In the genomic region with DNA sequence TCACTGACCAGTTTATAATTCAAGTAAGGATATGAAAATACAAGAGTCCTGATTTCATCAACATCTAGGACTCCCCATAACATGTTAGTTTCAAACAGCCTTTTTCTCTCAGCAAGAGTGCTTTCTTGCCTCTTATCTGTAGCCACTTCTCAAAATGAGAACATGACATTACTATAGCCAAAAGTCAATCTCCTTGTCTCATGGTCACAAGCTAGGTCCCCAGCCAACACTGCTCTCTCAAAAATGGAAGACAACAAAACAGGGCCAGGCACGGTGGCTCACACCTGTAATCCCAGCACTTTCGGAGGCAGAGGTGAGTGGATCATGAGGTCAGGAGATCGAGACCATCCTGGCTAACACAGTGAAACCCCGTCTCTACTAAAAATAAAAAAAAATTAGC, we compare ENCODE assay signal across 20 cellular contexts. TPM values are rescaled to one million over a fixed set of nuclear protein-coding genes. Genes with fewer than 3 reads are reported as not detected.
DNase-seq lines count a peak whose midpoint lies in the region; ATAC-seq and TF ChIP-seq lines count a peak whose summit lies in the region.
"Had no signal": no experiment of that assay in that cellular context is flagged by ENCODE, and none has a peak within 500 bp of the region (broad histone marks: within the 10 kb centered on the region; RNA-seq: fewer than 3 reads in every experiment).

No MANE protein-coding gene starts in this region.

- H4K91ac ChIP-seq in IMR-90 (ENCODE audit: insufficient read depth, low read depth, low read length), result peak overlapping the region; percentile 94

- no peak overlapping the region for H4K5ac ChIP-seq in IMR-90 (ENCODE audit: low read depth, low read length)

- H3K9me1 ChIP-seq in IMR-90 (ENCODE audit: insufficient read depth, low read length), result peaks cover 12% of the 10 kb centered on the region

- POLR2A ChIA-PET in CD8-positive, alpha-beta memory T cell (lab: Charles Lee), result no interaction called here
- POLR2A ChIA-PET in IMR-90 (lab: Charles Lee; ENCODE audit: unreplicated experiment), result no interaction called here

- H3K14ac ChIP-seq in IMR-90 (replicated peaks; ENCODE audit: low read depth, low read length), result peak overlapping the region; percentile 96

- peaks cover 12% of the 10 kb centered on the region for H3K4me1 ChIP-seq in CD8-positive, alpha-beta memory T cell (ENCODE audit: insufficient read depth, low read length)
- H3K4me1 ChIP-seq in IMR-90 (ENCODE audit: control insufficient read depth, insufficient read depth, low read length), result peaks cover 10% of the 10 kb centered on the region

- peak overlapping the region; percentile 83 for H2AK5ac ChIP-seq in IMR-90 (ENCODE audit: low read depth, low read length)

- H3K4me2 ChIP-seq in IMR-90 (ENCODE audit: low read depth, low read length), result no peak overlapping the region

- intact Hi-C loops in IMR-90 (cut with micrococcal nuclease), result no loop called here

- H3K79me1 ChIP-seq in IMR-90 (ENCODE audit: low read depth in 1 of 2, low read length in 2 of 2), result peaks cover 11 to 47% of the 10 kb centered on the region in 2 experiments

- peak overlapping the region; percentile 89 for H3K23ac ChIP-seq in IMR-90 (ENCODE audit: low read depth, low read length)

- peak overlapping the region; percentile 85; the same call in 2 of the 3 replicates for H2BK15ac ChIP-seq in IMR-90 (ENCODE audit: low read depth, low read length)

- H3K27ac Mint-ChIP-seq in CD8-positive, alpha-beta memory T cell, result peak overlapping the region in 5 of 8 donors; percentile 11 to 89 (median 23)
- H3K27ac Mint-ChIP-seq in osteocyte (ENCODE audit: unreplicated experiment), result peak overlapping the region; percentile 90
- H3K27ac Mint-ChIP-seq: activated CD8-positive, alpha-beta memory T cell treated with anti-CD3 and anti-CD28 coated beads, Interleukin-2, amount 10 ng/mL, durations not matched to agents 7 days and 5 days had no signal

- BruUV-seq in IMR-90 (replicated peaks; lab: Mats Ljungman, UMichigan), result no TSS peak

- WGBS in IMR-90 (ENCODE audit: extremely low coverage in 2 of 2, insufficient read length in 1 of 2), 2 experiments, result 83% methylated on average over 2 of the region's 4 CpGs; no CpG with 5 or more reads in 1 of the 2 experiments

- ATAC-seq in IMR-90 (ENCODE audit: low read depth) (no peak), HG02870 (IDR thresholded peaks at IDR 0.05; ENCODE audit: unreplicated experiment) (no peak), SK-N-SH treated with all-trans-retinoic acid at 6 μM for 48 hours (no peak)
- ATAC-seq: activated CD8-positive, alpha-beta memory T cell treated with anti-CD3 and anti-CD28 coated beads, Interleukin-2, amount 10 ng/mL, durations not matched to agents 7 days and 5 days; natural killer cell had no signal

- TF ChIP-seq RAD21 in IMR-90 (IDR thresholded peaks at IDR 0.05; ENCODE audit: low read length), result no peak

- H4K8ac ChIP-seq in IMR-90 (ENCODE audit: low read depth in 2 of 2, low read length in 2 of 2), result peak overlapping the region in 1 of 2 experiments; percentile 89; a peak in 1 of 4 replicates

- no peak overlapping the region for H3K27ac ChIP-seq in CD8-positive, alpha-beta memory T cell (ENCODE audit: low read depth, low read length)
- H3K27ac ChIP-seq in IMR-90 (ENCODE audit: insufficient read depth, low read length) (peak overlapping the region; percentile 67; the same call in 1 of the 2 replicates), epithelial cell of prostate (peak overlapping the region; percentile 91)
- H3K27ac ChIP-seq: coronary artery, pancreas, vagina had no signal

- TF ChIP-seq CTCF in IMR-90 (conservative IDR thresholded peaks at IDR 0.05; ENCODE audit: low read depth, low read length), result no peak
- TF ChIP-seq CTCF in osteocyte (IDR thresholded peaks at IDR 0.05), result no peak

- H3K4me3 ChIP-seq in CD8-positive, alpha-beta memory T cell (ENCODE audit: low read length), result no peak overlapping the region
- H3K4me3 ChIP-seq in IMR-90 (ENCODE audit: insufficient read depth, low read depth, low read length), result no peak overlapping the region
- H3K4me3 ChIP-seq: coronary artery, pancreas, vagina had no signal

- dilution Hi-C loops in IMR-90 (cut with HindIII; ENCODE audit: low sequenced_read_pairs, unreplicated experiment), result no loop called here

- H2AK9ac ChIP-seq in IMR-90 (replicated peaks; ENCODE audit: low read depth, low read length, poor library complexity), result no peak overlapping the region

- peak overlapping the region; percentile 11 for H2BK5ac ChIP-seq in IMR-90 (ENCODE audit: low read depth, low read length, poor library complexity, severe bottlenecking)

- TF ChIP-seq POLR2A in IMR-90 (IDR thresholded peaks at IDR 0.05; ENCODE audit: low read depth, low read length), result no peak

- peak overlapping the region in 1 of 7 donors; percentile 23 for H3K4me3 Mint-ChIP-seq in CD8-positive, alpha-beta memory T cell
- no peak overlapping the region for H3K4me3 Mint-ChIP-seq in osteocyte (ENCODE audit: unreplicated experiment)
- H3K4me3 Mint-ChIP-seq: activated CD8-positive, alpha-beta memory T cell treated with anti-CD3 and anti-CD28 coated beads, Interleukin-2, amount 10 ng/mL, durations not matched to agents 7 days and 5 days; brain; mesothelial cell of epicardium; natural killer cell had no signal

- no peaks in the 10 kb centered on the region for H3K27me3 Mint-ChIP-seq in CD8-positive, alpha-beta memory T cell
- H3K27me3 Mint-ChIP-seq in osteocyte (ENCODE audit: unreplicated experiment), result no peaks in the 10 kb centered on the region
- H3K27me3 Mint-ChIP-seq: activated CD8-positive, alpha-beta memory T cell treated with anti-CD3 and anti-CD28 coated beads, Interleukin-2, amount 10 ng/mL, durations not matched to agents 7 days and 5 days; brain had no signal

- peaks cover 7 to 17% (median 12%) of the 10 kb centered on the region in 3 donors for H3K36me3 Mint-ChIP-seq in CD8-positive, alpha-beta memory T cell
- H3K36me3 Mint-ChIP-seq in osteocyte (ENCODE audit: unreplicated experiment), result peaks cover 13% of the 10 kb centered on the region
- H3K36me3 Mint-ChIP-seq: natural killer cell had no signal

- H3K36me3 ChIP-seq in CD8-positive, alpha-beta memory T cell (ENCODE audit: insufficient read depth, low read length), result no peaks in the 10 kb centered on the region
- no peaks in the 10 kb centered on the region for H3K36me3 ChIP-seq in IMR-90 (ENCODE audit: control insufficient read depth, insufficient read depth, low read length)
- H3K36me3 ChIP-seq: pancreas, vagina had no signal

- H2AFZ ChIP-seq in IMR-90 (replicated peaks; ENCODE audit: low read length, poor library complexity), result no peak overlapping the region

- peak overlapping the region; percentile 89 for H2BK120ac ChIP-seq in IMR-90 (ENCODE audit: low read depth, low read length)

- DNase-seq in CD8-positive, alpha-beta memory T cell, result no peak
- no peak for DNase-seq in IMR-90
- no peak for DNase-seq in epithelial cell of prostate (ENCODE audit: low read depth, low spot score)
- no peak for DNase-seq in osteocyte (ENCODE audit: extremely low spot score, unreplicated experiment)
- DNase-seq in T-helper 1 cell, result no peak
- DNase-seq: activated CD4-positive, alpha-beta T cell treated with anti-CD3 and anti-CD28 coated beads for 48 hours; activated CD8-positive, alpha-beta memory T cell treated with anti-CD3 and anti-CD28 coated beads, Interleukin-2, amount 10 ng/mL, durations not matched to agents 7 days and 5 days; DND-41; Karpas-422; natural killer cell; NCI-H187; NCI-H69; pancreas; SW 1271 had no signal

- H4K20me1 ChIP-seq in IMR-90 (ENCODE audit: insufficient read depth, low read length), result peaks cover 10% of the 10 kb centered on the region

- H2BK20ac ChIP-seq in IMR-90 (ENCODE audit: low read depth, low read length), result peak overlapping the region; percentile 95

- H3K27me3 ChIP-seq in CD8-positive, alpha-beta memory T cell (ENCODE audit: insufficient read depth, low read length, poor library complexity, severe bottlenecking), result no peaks in the 10 kb centered on the region
- no peaks in the 10 kb centered on the region for H3K27me3 ChIP-seq in IMR-90 (ENCODE audit: control insufficient read depth, insufficient read depth, low read length)
- H3K27me3 ChIP-seq: pancreas, vagina had no signal

- peak overlapping the region; percentile 57; the same call in 1 of the 2 replicates for H3K18ac ChIP-seq in IMR-90 (ENCODE audit: low read depth, low read length)

- peaks cover 38 to 57% (median 49%) of the 10 kb centered on the region in 3 donors for H3K4me1 Mint-ChIP-seq in CD8-positive, alpha-beta memory T cell
- H3K4me1 Mint-ChIP-seq in osteocyte (ENCODE audit: unreplicated experiment), result peaks cover 32% of the 10 kb centered on the region

- H3K9me3 Mint-ChIP-seq in CD8-positive, alpha-beta memory T cell, result peaks cover 0 to 8% (median 3%) of the 10 kb centered on the region in 5 donors
- H3K9me3 Mint-ChIP-seq in osteocyte (ENCODE audit: unreplicated experiment), result peaks cover 7% of the 10 kb centered on the region
- H3K9me3 Mint-ChIP-seq: natural killer cell had no signal

- in situ Hi-C loops in IMR-90 (cut with MboI; ENCODE audit: low sequenced_read_pairs), result no loop called here

- H3K9me3 ChIP-seq in CD8-positive, alpha-beta memory T cell (ENCODE audit: low read length), result no peaks in the 10 kb centered on the region
- H3K9me3 ChIP-seq in IMR-90 (ENCODE audit: control insufficient read depth, insufficient read depth, low read length), result no peaks in the 10 kb centered on the region
- H3K9me3 ChIP-seq: pancreas, vagina had no signal

- CTCF ChIA-PET in CD8-positive, alpha-beta memory T cell (lab: Charles Lee), result interaction anchor here (1.6 kb wide), 1 partner anchor 9 kb away, joined by 4 read pairs; no protein-coding TSS in a partner anchor
- CTCF ChIA-PET in IMR-90 (lab: Yijun Ruan, JAX), result interaction anchor here (0.6 kb wide), 1 partner anchor 91 kb away, joined by 3 read pairs; no protein-coding TSS in a partner anchor

- H3K56ac ChIP-seq in IMR-90 (ENCODE audit: extremely low read depth, insufficient read depth, low read length), result 0 out of 2 replicates have a peak overlapping the region, but pooled peaks have one; percentile 38

- H3K9ac ChIP-seq in IMR-90 (ENCODE audit: low read depth, low read length), result no peak overlapping the region

- H3K4ac ChIP-seq in IMR-90 (ENCODE audit: low read depth, low read length), result peak overlapping the region; percentile 82

TF ChIP-seq in IMR-90, 13 proteins besides CTCF, POLR2A, EP300 and RAD21 (continues in another document):
- TF ChIP-seq BHLHE40 (IDR thresholded peaks at IDR 0.05; ENCODE audit: low read depth, low read length) (no peak), FOS (IDR thresholded peaks at IDR 0.05; ENCODE audit: low read depth, low read length) (no peak), RCOR1 (IDR thresholded peaks at IDR 0.05; ENCODE audit: insufficient replicate concordance, low read length) (no peak)

TF ChIP-seq in SK-N-SH treated with all-trans-retinoic acid at 6 μM for 48 hours, 23 proteins besides CTCF, POLR2A, EP300 and RAD21 (continues in another document):
- TF ChIP-seq TOX (CRISPR knock-in tag; IDR thresholded peaks at IDR 0.05; ENCODE audit: borderline replicate concordance) (no peak), PPARA (CRISPR knock-in tag; IDR thresholded peaks at IDR 0.05; ENCODE audit: borderline replicate concordance) (no peak)

RNA-seq across cellular contexts. Expression of a gene that starts 15.8 kb away (rescaled TPM):
- total RNA-seq in CD8-positive, alpha-beta memory T cell, result 10 to 100 TPM; 62.6 to 66.0 TPM
- polyA plus RNA-seq in CD8-positive, alpha-beta memory T cell, result 22.2 TPM
- total RNA-seq in IMR-90 (2012; rRNA removed) (33.7 and 45.8 TPM in 2 replicates), osteocyte (59.9 and 62.4 TPM in 2 replicates)
- polyA plus RNA-seq in IMR-90 (2012; rRNA removed), result 11.1 and 12.3 TPM in 2 replicates
- 4.1 and 4.6 TPM in 2 replicates for polyA plus RNA-seq in IMR-90 (2012; cell fraction: cytosol; rRNA removed)
- polyA plus RNA-seq in IMR-90 (2012; cell fraction: nucleus; rRNA removed; ENCODE audit: low replicate concordance), result 12.1 and 20.8 TPM in 2 replicates
